9 cellular contexts compared by ENCODE assay signal in genomic region chr16:53754938-53755910, GRCh38. TPM values are rescaled to one million over a fixed set of nuclear protein-coding genes. Genes with fewer than 3 reads are reported as not detected.
DNase-seq lines count a peak whose midpoint lies in the region; ATAC-seq and TF ChIP-seq lines count a peak whose summit lies in the region.
"Had no signal": no experiment of that assay in that cellular context is flagged by ENCODE, and none has a peak within 500 bp of the region (broad histone marks: within the 10 kb centered on the region; RNA-seq: fewer than 3 reads in every experiment).

No MANE protein-coding gene starts in this region.

- no peaks in the 10 kb centered on the region for H3K27me3 Mint-ChIP-seq in progenitor cell of endocrine pancreas
- H3K27me3 Mint-ChIP-seq in activated CD4-positive, alpha-beta T cell treated with anti-CD3 and anti-CD28 coated beads, Interleukin-2, amount 10 ng/mL, durations not matched to agents 24 days and 14 days, result no peaks in the 10 kb centered on the region

- no peak for ATAC-seq in HG03045 (IDR thresholded peaks at IDR 0.05; ENCODE audit: unreplicated experiment)
- no peak for ATAC-seq in HG03432 (IDR thresholded peaks at IDR 0.05; ENCODE audit: unreplicated experiment)

- peaks cover 2% of the 10 kb centered on the region for H3K36me3 Mint-ChIP-seq in progenitor cell of endocrine pancreas (ENCODE audit: insufficient read depth)
- no peaks in the 10 kb centered on the region for H3K36me3 Mint-ChIP-seq in activated CD4-positive, alpha-beta T cell treated with anti-CD3 and anti-CD28 coated beads, Interleukin-2, amount 10 ng/mL, durations not matched to agents 24 days and 14 days (ENCODE audit: low read depth)

- peaks cover 37% of the 10 kb centered on the region for H3K4me1 Mint-ChIP-seq in progenitor cell of endocrine pancreas (ENCODE audit: low read depth)
- no peaks in the 10 kb centered on the region for H3K4me1 Mint-ChIP-seq in activated CD4-positive, alpha-beta T cell treated with anti-CD3 and anti-CD28 coated beads, Interleukin-2, amount 10 ng/mL, durations not matched to agents 24 days and 14 days

- no peaks in the 10 kb centered on the region for H3K9me3 Mint-ChIP-seq in progenitor cell of endocrine pancreas (ENCODE audit: low read depth)
- no peaks in the 10 kb centered on the region for H3K9me3 Mint-ChIP-seq in activated CD4-positive, alpha-beta T cell treated with anti-CD3 and anti-CD28 coated beads, Interleukin-2, amount 10 ng/mL, durations not matched to agents 24 days and 14 days

- POLR2A ChIA-PET in HEK293 (lab: Yijun Ruan, JAX), result interaction anchor here (1.1 to 1.9 kb wide), 2 partner anchors 51 kb away, joined by 3 to 5 read pairs; partner anchors contain the start of genes FTO and RPGRIP1L

- intact Hi-C loops in activated CD4-positive, alpha-beta T cell treated with anti-CD3 and anti-CD28 coated beads, Interleukin-2, amount 10 ng/mL, durations not matched to agents 24 days and 14 days (cut with micrococcal nuclease), result no loop called here

- H3K4me3 Mint-ChIP-seq in progenitor cell of endocrine pancreas (ENCODE audit: low read depth), result no peak overlapping the region
- no peak overlapping the region for H3K4me3 Mint-ChIP-seq in activated CD4-positive, alpha-beta T cell treated with anti-CD3 and anti-CD28 coated beads, Interleukin-2, amount 10 ng/mL, durations not matched to agents 24 days and 14 days

- DNase-seq in NCI-H524 treated with DMSO at 0.1 percent for 48 hours (lab: John Stamatoyannopoulos, UW), result peak; percentile 85
- peak; percentile 74 for DNase-seq in epithelial cell of prostate (ENCODE audit: low read depth, low spot score)
- DNase-seq in progenitor cell of endocrine pancreas (ENCODE audit: low spot score, unreplicated experiment), result no peak
- DNase-seq in activated CD4-positive, alpha-beta T cell treated with anti-CD3 and anti-CD28 coated beads, Interleukin-2, amount 10 ng/mL, durations not matched to agents 24 days and 14 days, result no peak
- DNase-seq in stimulated activated CD4-positive, alpha-beta T cell treated with anti-CD3 and anti-CD28 coated beads, Interleukin-1b, Interleukin-23, amount 100 ng/mL, for 48 hours, result no peak
- DNase-seq: effector CD4-positive, alpha-beta T cell had no signal

- no peak overlapping the region for H3K4me3 ChIP-seq in HEK293 (ENCODE audit: low read depth, low read length)

- no peak for TF ChIP-seq CTCF in HEK293 (tag by site-specific recombination; IDR thresholded peaks at IDR 0.05)
- no peak for TF ChIP-seq CTCF in progenitor cell of endocrine pancreas (IDR thresholded peaks at IDR 0.05; ENCODE audit: unreplicated experiment)

- CTCF ChIA-PET in HEK293 (lab: Yijun Ruan, JAX), result interaction anchor here (0.6 to 7.2 kb wide), 3 partner anchors 11 to 18 kb away, joined by 3 to 63 read pairs (median 4); no protein-coding TSS in a partner anchor

- H3K36me3 ChIP-seq in HEK293 (ENCODE audit: control insufficient read depth in 2 of 2, insufficient read depth in 1 of 2, low read length in 2 of 2), result no peaks in the 10 kb centered on the region

- H3K27ac Mint-ChIP-seq in progenitor cell of endocrine pancreas, result peak overlapping the region; percentile 92
- no peak overlapping the region for H3K27ac Mint-ChIP-seq in activated CD4-positive, alpha-beta T cell treated with anti-CD3 and anti-CD28 coated beads, Interleukin-2, amount 10 ng/mL, durations not matched to agents 24 days and 14 days

- H3K4me1 ChIP-seq in HEK293 (ENCODE audit: control insufficient read depth, insufficient read depth, low read length), result peaks cover 36% of the 10 kb centered on the region

- H3K9me3 ChIP-seq in HEK293 (ENCODE audit: control insufficient read depth, insufficient read depth, low read depth, low read length), result no peaks in the 10 kb centered on the region

- H3K27ac ChIP-seq in HEK293 (ENCODE audit: extremely low read depth, low read depth, low read length) (peak overlapping the region; percentile 84), epithelial cell of prostate (peak overlapping the region; percentile 12)

TF ChIP-seq in HEK293, 187 proteins besides CTCF, POLR2A, EP300 and RAD21 (continues in another document):
- TF ChIP-seq ZNF24 (tag by site-specific recombination; IDR thresholded peaks at IDR 0.05) (no peak), IKZF3 (tag by site-specific recombination; IDR thresholded peaks at IDR 0.05) (0 out of 2 replicates have a peak, but pooled peaks have one; percentile 34), SP7 (tag by site-specific recombination; IDR thresholded peaks at IDR 0.05) (peak; percentile 91), BCL11B (tag by site-specific recombination; IDR thresholded peaks at IDR 0.05; ENCODE audit: low read depth) (no peak), OSR2 (tag by site-specific recombination; IDR thresholded peaks at IDR 0.05) (peak; percentile 60), MZF1 (tag by site-specific recombination; IDR thresholded peaks at IDR 0.05; ENCODE audit: borderline replicate concordance) (peak; percentile 77), KLF9 (tag by site-specific recombination; IDR thresholded peaks at IDR 0.05; ENCODE audit: low read depth) (no peak), ZNF561 (tag by site-specific recombination; IDR thresholded peaks at IDR 0.05; ENCODE audit: borderline replicate concordance) (0 out of 2 replicates have a peak, but pooled peaks have one; percentile 14)
- TF ChIP-seq, protein P1, sequence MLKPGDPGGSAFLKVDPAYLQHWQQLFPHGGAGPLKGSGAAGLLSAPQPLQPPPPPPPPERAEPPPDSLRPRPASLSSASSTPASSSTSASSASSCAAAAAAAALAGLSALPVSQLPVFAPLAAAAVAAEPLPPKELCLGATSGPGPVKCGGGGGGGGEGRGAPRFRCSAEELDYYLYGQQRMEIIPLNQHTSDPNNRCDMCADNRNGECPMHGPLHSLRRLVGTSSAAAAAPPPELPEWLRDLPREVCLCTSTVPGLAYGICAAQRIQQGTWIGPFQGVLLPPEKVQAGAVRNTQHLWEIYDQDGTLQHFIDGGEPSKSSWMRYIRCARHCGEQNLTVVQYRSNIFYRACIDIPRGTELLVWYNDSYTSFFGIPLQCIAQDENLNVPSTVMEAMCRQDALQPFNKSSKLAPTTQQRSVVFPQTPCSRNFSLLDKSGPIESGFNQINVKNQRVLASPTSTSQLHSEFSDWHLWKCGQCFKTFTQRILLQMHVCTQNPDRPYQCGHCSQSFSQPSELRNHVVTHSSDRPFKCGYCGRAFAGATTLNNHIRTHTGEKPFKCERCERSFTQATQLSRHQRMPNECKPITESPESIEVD (tag by site-specific recombination; IDR thresholded peaks at IDR 0.05), result peak; percentile 36; the same call in 1 of the 2 replicates
- TF ChIP-seq, protein P2, sequence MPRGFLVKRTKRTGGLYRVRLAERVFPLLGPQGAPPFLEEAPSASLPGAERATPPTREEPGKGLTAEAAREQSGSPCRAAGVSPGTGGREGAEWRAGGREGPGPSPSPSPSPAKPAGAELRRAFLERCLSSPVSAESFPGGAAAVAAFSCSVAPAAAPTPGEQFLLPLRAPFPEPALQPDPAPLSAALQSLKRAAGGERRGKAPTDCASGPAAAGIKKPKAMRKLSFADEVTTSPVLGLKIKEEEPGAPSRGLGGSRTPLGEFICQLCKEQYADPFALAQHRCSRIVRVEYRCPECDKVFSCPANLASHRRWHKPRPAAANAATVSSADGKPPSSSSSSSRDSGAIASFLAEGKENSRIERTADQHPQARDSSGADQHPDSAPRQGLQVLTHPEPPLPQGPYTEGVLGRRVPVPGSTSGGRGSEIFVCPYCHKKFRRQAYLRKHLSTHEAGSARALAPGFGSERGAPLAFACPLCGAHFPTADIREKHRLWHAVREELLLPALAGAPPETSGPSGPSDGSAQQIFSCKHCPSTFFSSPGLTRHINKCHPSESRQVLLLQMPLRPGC (tag by site-specific recombination; IDR thresholded peaks at IDR 0.05), result no peak
- TF ChIP-seq, protein P3, sequence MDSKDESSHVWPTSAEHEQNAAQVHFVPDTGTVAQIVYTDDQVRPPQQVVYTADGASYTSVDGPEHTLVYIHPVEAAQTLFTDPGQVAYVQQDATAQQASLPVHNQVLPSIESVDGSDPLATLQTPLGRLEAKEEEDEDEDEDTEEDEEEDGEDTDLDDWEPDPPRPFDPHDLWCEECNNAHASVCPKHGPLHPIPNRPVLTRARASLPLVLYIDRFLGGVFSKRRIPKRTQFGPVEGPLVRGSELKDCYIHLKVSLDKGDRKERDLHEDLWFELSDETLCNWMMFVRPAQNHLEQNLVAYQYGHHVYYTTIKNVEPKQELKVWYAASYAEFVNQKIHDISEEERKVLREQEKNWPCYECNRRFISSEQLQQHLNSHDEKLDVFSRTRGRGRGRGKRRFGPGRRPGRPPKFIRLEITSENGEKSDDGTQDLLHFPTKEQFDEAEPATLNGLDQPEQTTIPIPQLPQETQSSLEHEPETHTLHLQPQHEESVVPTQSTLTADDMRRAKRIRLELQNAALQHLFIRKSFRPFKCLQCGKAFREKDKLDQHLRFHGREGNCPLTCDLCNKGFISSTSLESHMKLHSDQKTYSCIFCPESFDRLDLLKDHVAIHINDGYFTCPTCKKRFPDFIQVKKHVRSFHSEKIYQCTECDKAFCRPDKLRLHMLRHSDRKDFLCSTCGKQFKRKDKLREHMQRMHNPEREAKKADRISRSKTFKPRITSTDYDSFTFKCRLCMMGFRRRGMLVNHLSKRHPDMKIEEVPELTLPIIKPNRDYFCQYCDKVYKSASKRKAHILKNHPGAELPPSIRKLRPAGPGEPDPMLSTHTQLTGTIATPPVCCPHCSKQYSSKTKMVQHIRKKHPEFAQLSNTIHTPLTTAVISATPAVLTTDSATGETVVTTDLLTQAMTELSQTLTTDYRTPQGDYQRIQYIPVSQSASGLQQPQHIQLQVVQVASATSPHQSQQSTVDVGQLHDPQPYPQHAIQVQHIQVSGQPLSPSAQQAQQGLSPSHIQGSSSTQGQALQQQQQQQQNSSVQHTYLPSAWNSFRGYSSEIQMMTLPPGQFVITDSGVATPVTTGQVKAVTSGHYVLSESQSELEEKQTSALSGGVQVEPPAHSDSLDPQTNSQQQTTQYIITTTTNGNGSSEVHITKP (tag by site-specific recombination; IDR thresholded peaks at IDR 0.05), result peak; percentile 67

RNA-seq across cellular contexts. Expression of gene FTO, which starts 51.3 kb away (rescaled TPM):
- 78.7 and 81.7 TPM in 2 replicates for total RNA-seq in progenitor cell of endocrine pancreas
- total RNA-seq in activated CD4-positive, alpha-beta T cell treated with anti-CD3 and anti-CD28 coated beads, Interleukin-2, amount 10 ng/mL, durations not matched to agents 24 days and 14 days, result 60.8 and 61.1 TPM in 2 replicates

RNA-seq across cellular contexts. Expression of gene RPGRIP1L, which starts 51.6 kb away (rescaled TPM):
- total RNA-seq in progenitor cell of endocrine pancreas, result 19.9 and 21.3 TPM in 2 replicates
- total RNA-seq in activated CD4-positive, alpha-beta T cell treated with anti-CD3 and anti-CD28 coated beads, Interleukin-2, amount 10 ng/mL, durations not matched to agents 24 days and 14 days, result 9.9 and 10.0 TPM in 2 replicates

Comparison
In these comparisons a context has a peak if more than half of its experiments do, and no peak if none do; other contexts are left out.
1. DNase-seq: peak in NCI-H524 treated with DMSO at 0.1 percent for 48 hours (single experiment) and epithelial cell of prostate (single experiment); none in progenitor cell of endocrine pancreas (single experiment), activated CD4-positive, alpha-beta T cell treated with anti-CD3 and anti-CD28 coated beads, Interleukin-2, amount 10 ng/mL, durations not matched to agents 24 days and 14 days (single experiment) and stimulated activated CD4-positive, alpha-beta T cell treated with anti-CD3 and anti-CD28 coated beads, Interleukin-1b, Interleukin-23, amount 100 ng/mL, for 48 hours (single experiment).